ENCODE assay signal across 30 cellular contexts in the genomic region with DNA sequence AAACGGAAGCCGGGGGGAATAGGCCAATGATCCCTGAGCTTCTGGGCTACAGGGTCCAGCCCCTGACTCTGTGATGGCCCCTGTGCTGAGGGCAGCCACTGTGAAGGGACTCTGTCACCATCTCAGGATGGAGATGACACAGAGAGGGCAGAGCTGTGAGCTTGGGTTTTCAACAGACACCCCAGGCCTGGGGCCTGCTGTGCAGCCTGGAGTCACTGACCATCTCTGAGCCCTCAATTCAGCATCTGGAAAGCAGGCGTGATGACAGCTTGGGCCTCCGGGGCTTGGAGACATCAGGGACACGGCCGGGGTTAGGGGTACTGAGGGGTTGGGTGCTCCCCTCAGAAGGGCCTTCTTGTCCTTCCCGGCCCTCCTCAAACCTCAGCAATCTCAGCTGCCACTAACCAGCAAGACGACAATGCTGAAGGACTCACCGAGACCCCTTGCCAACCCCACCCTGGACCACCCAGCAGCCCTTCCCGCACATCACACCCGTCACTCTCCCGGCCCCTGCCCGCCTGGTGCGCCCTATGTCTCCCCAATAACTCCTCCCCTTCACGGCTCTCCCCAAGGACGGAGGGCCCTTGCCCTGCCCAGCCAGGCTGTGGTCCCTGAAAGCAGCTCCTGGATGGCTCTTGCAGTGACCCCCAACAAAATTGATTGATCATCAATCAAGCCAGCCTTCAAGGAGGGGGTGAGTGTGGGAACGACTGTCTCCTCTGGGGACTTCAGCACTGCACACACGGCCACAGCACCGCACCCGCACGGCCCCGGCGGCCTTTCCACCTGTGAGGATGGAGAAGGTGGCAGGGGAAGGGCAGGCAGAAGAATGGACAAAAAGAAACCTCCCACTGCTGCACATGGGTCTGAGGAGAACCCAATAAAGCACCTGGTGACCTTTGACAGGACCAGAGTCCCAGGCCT.
"Had no signal": no experiment of that assay in that cellular context is flagged by ENCODE, and none has a peak within 500 bp of the region (broad histone marks: within the 10 kb centered on the region; RNA-seq: fewer than 3 reads in every experiment).

No MANE protein-coding gene starts in this region.

- H3K9ac ChIP-seq: SK-N-SH had no signal

- H3K27me3 Mint-ChIP-seq: brain had no signal

- H3K27me3 ChIP-seq: Peyer's patch had no signal

- H3K4me3 ChIP-seq: Peyer's patch, SJSA1 had no signal

- H3K27ac ChIP-seq: Peyer's patch, SJSA1 had no signal

- H3K9me3 ChIP-seq: Peyer's patch, SJSA1, SK-N-SH had no signal

- DNase-seq: activated B cell treated with CpG ODN at 0.5 μM for 24 hours; activated CD4-positive, alpha-beta memory T cell treated with anti-CD3 and anti-CD28 coated beads for 36 hours; activated CD4-positive, alpha-beta T cell treated with anti-CD3 and anti-CD28 coated beads for 4 hours; activated CD4-positive, alpha-beta T cell treated with anti-CD3 and anti-CD28 coated beads, Interleukin-2, amount 50 U/mL, for 1 hour; activated CD4-positive, CD25-positive, alpha-beta regulatory T cell treated with anti-CD3 and anti-CD28 coated beads, Interleukin-2, amount 50 U/mL, for 72 hours; activated CD8-positive, alpha-beta memory T cell treated with anti-CD3 and anti-CD28 coated beads, Interleukin-2, amount 50 U/mL, for 4 hours; activated gamma-delta T cell treated with Interleukin-2 at 50 U/mL for 16 hours; activated naive CD4-positive, alpha-beta T cell treated with anti-CD3 and anti-CD28 coated beads for 36 hours; activated naive CD8-positive, alpha-beta T cell treated with anti-CD3 and anti-CD28 coated beads, Interleukin-2, amount 50 U/mL, for 24 hours; activated T-cell treated with anti-CD3 and anti-CD28 coated beads for 4 hours; activated T-cell treated with anti-CD3 and anti-CD28 coated beads, Interleukin-2, amount 50 U/mL, for 4 hours; caudate nucleus; cerebellar nuclear complex; MM.1S; MV-4-11; NCI-H1092; NCI-H1436 treated with DMSO at 0.1 percent for 48 hours; NCI-H2029; NCI-H345; PC-3; Peyer's patch; RPMI8226; SHP77 treated with DMSO at 0.1 percent for 48 hours; SK-N-SH had no signal

- H3K36me3 ChIP-seq: Peyer's patch, SJSA1 had no signal

- H3K4me3 Mint-ChIP-seq: activated B cell treated with CpG ODN at 0.5 μM for 24 hours; activated CD4-positive, alpha-beta memory T cell treated with anti-CD3 and anti-CD28 coated beads for 36 hours; activated naive CD4-positive, alpha-beta T cell treated with anti-CD3 and anti-CD28 coated beads for 36 hours; activated naive CD8-positive, alpha-beta T cell; activated naive CD8-positive, alpha-beta T cell treated with anti-CD3 and anti-CD28 coated beads, Interleukin-2, amount 50 U/mL, for 24 hours; activated T-cell treated with anti-CD3 and anti-CD28 coated beads, Interleukin-2, amount 50 U/mL, for 4 hours; activated T-helper 1 cell treated with anti-CD3 and anti-CD28 coated beads, Interleukin-12 subunit alpha, Interleukin-12 subunit beta, Interleukin-2, Interleukin-4 antibody, amounts not matched to agents 30 ng/mL and 10 ng/mL and 1 ng/mL, durations not matched to agents 14 hours and 24 hours and 36 hours; brain; T-helper 1 cell treated with Interleukin-12 subunit alpha and Interleukin-12 subunit beta and Interleukin-4 antibody, amounts not matched to agents 30 μg/mL and 1 μg/mL, for 36 hours; T-helper 2 cell treated with Interferon-gamma antibody and Interleukin-4, amounts not matched to agents 5 μg/mL and 100 μg/mL, for 36 hours had no signal

- H3K4me1 ChIP-seq: SJSA1 had no signal

- H3K36me3 Mint-ChIP-seq: activated CD4-positive, alpha-beta memory T cell treated with anti-CD3 and anti-CD28 coated beads for 36 hours; activated naive CD8-positive, alpha-beta T cell; brain had no signal

- H3K4me2 ChIP-seq: SK-N-SH had no signal

- H3K9me3 Mint-ChIP-seq: activated B cell treated with CpG ODN at 0.5 μM for 24 hours; activated CD4-positive, alpha-beta memory T cell treated with anti-CD3 and anti-CD28 coated beads for 36 hours; activated naive CD4-positive, alpha-beta T cell treated with anti-CD3 and anti-CD28 coated beads for 36 hours; activated naive CD8-positive, alpha-beta T cell treated with anti-CD3 and anti-CD28 coated beads, Interleukin-2, amount 50 U/mL, for 24 hours; activated T-cell treated with anti-CD3 and anti-CD28 coated beads, Interleukin-2, amount 50 U/mL, for 4 hours; activated T-helper 1 cell treated with anti-CD3 and anti-CD28 coated beads, Interleukin-12 subunit alpha, Interleukin-12 subunit beta, Interleukin-2, Interleukin-4 antibody, amounts not matched to agents 30 ng/mL and 10 ng/mL and 1 ng/mL, durations not matched to agents 14 hours and 24 hours and 36 hours; brain; T-helper 1 cell treated with Interleukin-12 subunit alpha and Interleukin-12 subunit beta and Interleukin-4 antibody, amounts not matched to agents 30 μg/mL and 1 μg/mL, for 36 hours; T-helper 2 cell treated with Interferon-gamma antibody and Interleukin-4, amounts not matched to agents 5 μg/mL and 100 μg/mL, for 36 hours had no signal

- H3K27ac Mint-ChIP-seq: activated B cell treated with CpG ODN at 0.5 μM for 24 hours; activated CD4-positive, alpha-beta memory T cell treated with anti-CD3 and anti-CD28 coated beads for 36 hours; activated naive CD4-positive, alpha-beta T cell treated with anti-CD3 and anti-CD28 coated beads for 36 hours; activated naive CD8-positive, alpha-beta T cell; activated naive CD8-positive, alpha-beta T cell treated with anti-CD3 and anti-CD28 coated beads, Interleukin-2, amount 50 U/mL, for 24 hours; activated T-helper 1 cell treated with anti-CD3 and anti-CD28 coated beads, Interleukin-12 subunit alpha, Interleukin-12 subunit beta, Interleukin-2, Interleukin-4 antibody, amounts not matched to agents 30 ng/mL and 10 ng/mL and 1 ng/mL, durations not matched to agents 14 hours and 24 hours and 36 hours; T-helper 1 cell treated with Interleukin-12 subunit alpha and Interleukin-12 subunit beta and Interleukin-4 antibody, amounts not matched to agents 30 μg/mL and 1 μg/mL, for 36 hours; T-helper 2 cell treated with Interferon-gamma antibody and Interleukin-4, amounts not matched to agents 5 μg/mL and 100 μg/mL, for 36 hours had no signal
